ENCODE assay signal across 10 cellular contexts in genomic region chr18:32378705-32379104, GRCh38.
DNase-seq lines count a peak whose midpoint lies in the region; ATAC-seq and TF ChIP-seq lines count a peak whose summit lies in the region.
"Had no signal": no experiment of that assay in that cellular context is flagged by ENCODE, and none has a peak within 500 bp of the region (broad histone marks: within the 10 kb centered on the region; RNA-seq: fewer than 3 reads in every experiment).

No MANE protein-coding gene starts in this region.

- ATAC-seq in Right ventricle myocardium inferior (peak; percentile 77), HG03135 (IDR thresholded peaks at IDR 0.05; ENCODE audit: unreplicated experiment) (no peak)
- ATAC-seq in stimulated activated naive CD8-positive, alpha-beta T cell treated with anti-CD3 and anti-CD28 coated beads, Interleukin-15, Interleukin-2, amounts not matched to agents 100 U/mL and 50 U/mL, for 24 hours: no peak

- H3K4me3 ChIP-seq in adrenal gland: no peak overlapping the region
- H3K4me3 ChIP-seq: ovary had no signal

- H3K27me3 ChIP-seq in adrenal gland: no peaks in the 10 kb centered on the region
- H3K27me3 ChIP-seq: ovary had no signal

- peaks cover 20 to 24% of the 10 kb centered on the region in 2 donors for H3K4me1 ChIP-seq in adrenal gland (replicated peaks in 1 of 2)

- peak overlapping the region in 4 of 5 donors; percentile 54 to 83 (median 64) for H3K27ac ChIP-seq in adrenal gland
- H3K27ac ChIP-seq: ovary had no signal

- WGBS in adrenal gland, 4 donors: 40 to 50% (median 47%) methylated on average over 4 of the region's 4 CpGs

- peak in 1 of 2 donors; percentile 70 for TF ChIP-seq POLR2A in adrenal gland (IDR thresholded peaks at IDR 0.05)

- intact Hi-C loops in Right ventricle myocardium inferior (cut with DNase I) (no loop called here), cardiac septum (cut with DNase I) (no loop called here), adrenal gland (cut with DNase I) (no loop called here)

- TF ChIP-seq CTCF in adrenal gland (IDR thresholded peaks at IDR 0.05): no peak

- H3K9me3 ChIP-seq in adrenal gland (replicated peaks in 1 of 3): no peaks in the 10 kb centered on the region
- H3K9me3 ChIP-seq: ovary had no signal

- no peaks in the 10 kb centered on the region for H3K36me3 ChIP-seq in adrenal gland (replicated peaks in 1 of 2)
- H3K36me3 ChIP-seq: ovary had no signal

- no peak for DNase-seq in Right ventricle myocardium inferior (ENCODE audit: missing footprints)
- DNase-seq in cardiac septum (ENCODE audit: low spot score): no peak
- peak; percentile 43 to 73 (median 65) for DNase-seq in adrenal gland
- DNase-seq in hepatic stellate cell (ENCODE audit: low spot score): peak; percentile 9
- DNase-seq in stimulated activated naive CD8-positive, alpha-beta T cell treated with anti-CD3 and anti-CD28 coated beads, Interleukin-15, Interleukin-2, amounts not matched to agents 100 U/mL and 50 U/mL, for 24 hours: no peak
- no peak for DNase-seq in GF-D8 (lab: John Stamatoyannopoulos, UW)
- DNase-seq in NCI-H187 treated with DMSO at 0.1 percent for 48 hours (lab: John Stamatoyannopoulos, UW): no peak
- DNase-seq: activated T-cell treated with anti-CD3 and anti-CD28 coated beads, Interleukin-2, amount 50 U/mL, for 24 hours; ovary had no signal

Comparison
In these comparisons a context has a peak if more than half of its experiments do, and no peak if none do; other contexts are left out.
1. DNase-seq: peak in adrenal gland (7 of 7) and hepatic stellate cell (single experiment); none in Right ventricle myocardium inferior (single experiment), cardiac septum (single experiment), stimulated activated naive CD8-positive, alpha-beta T cell treated with anti-CD3 and anti-CD28 coated beads, Interleukin-15, Interleukin-2, amounts not matched to agents 100 U/mL and 50 U/mL, for 24 hours (single experiment), GF-D8 (single experiment) and NCI-H187 treated with DMSO at 0.1 percent for 48 hours (single experiment).